Comparison of ENCODE assay signal across 2 cellular contexts in the genomic region with DNA sequence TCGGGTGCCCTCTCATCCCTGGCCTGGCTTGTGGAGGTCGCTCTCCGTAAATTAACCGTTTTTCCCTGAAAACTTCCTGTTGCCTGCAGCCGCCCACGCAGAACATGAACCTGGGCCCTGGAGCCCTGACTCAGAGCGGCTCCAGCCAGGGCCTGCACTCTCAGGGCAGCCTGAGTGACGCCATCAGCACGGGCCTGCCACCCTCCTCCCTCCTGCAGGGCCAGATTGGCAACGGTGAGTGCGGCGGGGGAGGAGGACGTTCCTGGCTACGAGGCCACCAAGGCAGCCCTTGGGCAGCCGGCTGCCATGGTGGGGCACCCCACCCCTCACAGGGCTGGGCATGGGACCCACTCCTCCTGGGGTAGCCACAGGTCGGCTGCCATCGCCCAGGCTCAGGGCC.
A peak's percentile ranks its signal among the peaks of the same experiment; 100 is the strongest.
TF ChIP-seq lines count a peak whose summit lies in the region.

No MANE protein-coding gene starts in this region.

TF ChIP-seq in Ishikawa, 13 proteins besides CTCF, POLR2A, EP300 and RAD21:
- TF ChIP-seq EGR1 (IDR thresholded peaks at IDR 0.05) (peak; percentile 58; the same call in 1 of the 2 replicates), NFIC (IDR thresholded peaks at IDR 0.05) (no peak)
TF ChIP-seq in Ishikawa: peak in this region for 1.

TF ChIP-seq in HepG2, 621 proteins besides CTCF, POLR2A, EP300 and RAD21:
- peak; percentile 24; the same call in 1 of the 2 replicates for TF ChIP-seq ZNF687 (CRISPR knock-in tag; IDR thresholded peaks at IDR 0.05)
- TF ChIP-seq, protein P1, sequence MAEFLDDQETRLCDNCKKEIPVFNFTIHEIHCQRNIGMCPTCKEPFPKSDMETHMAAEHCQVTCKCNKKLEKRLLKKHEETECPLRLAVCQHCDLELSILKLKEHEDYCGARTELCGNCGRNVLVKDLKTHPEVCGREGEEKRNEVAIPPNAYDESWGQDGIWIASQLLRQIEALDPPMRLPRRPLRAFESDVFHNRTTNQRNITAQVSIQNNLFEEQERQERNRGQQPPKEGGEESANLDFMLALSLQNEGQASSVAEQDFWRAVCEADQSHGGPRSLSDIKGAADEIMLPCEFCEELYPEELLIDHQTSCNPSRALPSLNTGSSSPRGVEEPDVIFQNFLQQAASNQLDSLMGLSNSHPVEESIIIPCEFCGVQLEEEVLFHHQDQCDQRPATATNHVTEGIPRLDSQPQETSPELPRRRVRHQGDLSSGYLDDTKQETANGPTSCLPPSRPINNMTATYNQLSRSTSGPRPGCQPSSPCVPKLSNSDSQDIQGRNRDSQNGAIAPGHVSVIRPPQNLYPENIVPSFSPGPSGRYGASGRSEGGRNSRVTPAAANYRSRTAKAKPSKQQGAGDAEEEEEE (CRISPR knock-in tag; IDR thresholded peaks at IDR 0.05; ENCODE audit: borderline replicate concordance) = no peak
- TF ChIP-seq GABPB1 (CRISPR knock-in tag; IDR thresholded peaks at IDR 0.05) = peak; percentile 11; the same call in 1 of the 2 replicates
- peak; percentile 6 for TF ChIP-seq RBM22 (optimal IDR thresholded peaks at IDR 0.05; ENCODE audit: low read length)
- TF ChIP-seq, protein P2, sequence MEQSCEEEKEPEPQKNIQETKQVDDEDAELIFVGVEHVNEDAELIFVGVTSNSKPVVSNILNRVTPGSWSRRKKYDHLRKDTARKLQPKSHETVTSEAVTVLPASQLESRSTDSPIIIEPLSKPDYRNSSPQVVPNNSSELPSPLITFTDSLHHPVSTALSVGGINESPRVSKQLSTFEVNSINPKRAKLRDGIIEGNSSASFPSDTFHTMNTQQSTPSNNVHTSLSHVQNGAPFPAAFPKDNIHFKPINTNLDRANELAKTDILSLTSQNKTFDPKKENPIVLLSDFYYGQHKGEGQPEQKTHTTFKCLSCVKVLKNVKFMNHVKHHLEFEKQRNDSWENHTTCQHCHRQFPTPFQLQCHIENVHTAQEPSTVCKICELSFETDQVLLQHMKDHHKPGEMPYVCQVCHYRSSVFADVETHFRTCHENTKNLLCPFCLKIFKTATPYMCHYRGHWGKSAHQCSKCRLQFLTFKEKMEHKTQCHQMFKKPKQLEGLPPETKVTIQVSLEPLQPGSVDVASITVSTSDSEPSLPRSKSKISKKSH (CRISPR knock-in tag; IDR thresholded peaks at IDR 0.05; ENCODE audit: borderline replicate concordance) = 0 out of 2 replicates have a peak, but pooled peaks have one; percentile 26
- no peak for TF ChIP-seq NFE2L2 (IDR thresholded peaks at IDR 0.05; ENCODE audit: low read length)
- peak; percentile 73 for TF ChIP-seq AGO2 (optimal IDR thresholded peaks at IDR 0.05; ENCODE audit: low read depth, low read length)
- no peak for TF ChIP-seq FOXP4 (CRISPR knock-in tag; IDR thresholded peaks at IDR 0.05)
